2 cellular contexts compared by ENCODE assay signal in the genomic region with DNA sequence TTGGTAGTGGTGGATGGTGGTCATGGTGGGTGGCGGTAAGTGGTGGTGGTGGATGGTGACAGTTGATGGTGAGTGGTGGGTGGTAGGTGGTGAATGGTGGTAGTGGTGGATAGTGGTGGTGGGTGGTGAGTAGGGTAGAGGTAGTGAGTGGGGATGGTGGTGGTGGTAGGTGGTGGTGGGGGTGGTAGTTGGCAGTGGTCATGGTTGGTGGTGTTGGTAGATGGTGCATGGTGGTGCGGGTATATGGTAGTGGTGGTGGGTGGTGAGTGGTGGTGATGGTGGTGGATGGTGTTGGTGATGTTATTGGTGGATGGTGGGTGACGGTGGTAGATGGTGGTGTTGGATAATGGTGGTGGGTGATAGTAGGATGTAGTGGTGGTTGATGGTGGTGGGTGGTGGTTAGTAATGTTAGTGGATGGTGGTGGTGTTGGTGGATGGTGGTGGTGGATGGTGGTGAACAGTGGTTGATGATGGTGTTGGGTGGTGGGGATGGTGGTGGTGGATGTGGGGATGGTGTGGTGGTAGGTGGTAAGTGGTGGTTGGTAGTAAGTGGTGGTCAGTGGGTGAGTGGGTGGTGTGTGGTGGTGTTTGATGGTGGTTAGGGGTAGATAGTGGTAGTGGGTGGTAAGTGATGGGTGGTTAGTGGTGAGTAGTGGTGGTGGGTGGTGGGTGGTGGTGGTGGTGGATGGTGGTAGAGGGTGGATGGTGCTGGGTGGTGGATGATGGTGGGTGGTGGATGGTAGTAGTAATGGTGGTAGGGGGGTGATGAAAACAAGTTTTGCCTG.
TF ChIP-seq lines count a peak whose summit lies in the region.

No MANE protein-coding gene starts in this region.

TF ChIP-seq in HEK293, 187 proteins besides CTCF, POLR2A, EP300 and RAD21:
- TF ChIP-seq, protein P1, sequence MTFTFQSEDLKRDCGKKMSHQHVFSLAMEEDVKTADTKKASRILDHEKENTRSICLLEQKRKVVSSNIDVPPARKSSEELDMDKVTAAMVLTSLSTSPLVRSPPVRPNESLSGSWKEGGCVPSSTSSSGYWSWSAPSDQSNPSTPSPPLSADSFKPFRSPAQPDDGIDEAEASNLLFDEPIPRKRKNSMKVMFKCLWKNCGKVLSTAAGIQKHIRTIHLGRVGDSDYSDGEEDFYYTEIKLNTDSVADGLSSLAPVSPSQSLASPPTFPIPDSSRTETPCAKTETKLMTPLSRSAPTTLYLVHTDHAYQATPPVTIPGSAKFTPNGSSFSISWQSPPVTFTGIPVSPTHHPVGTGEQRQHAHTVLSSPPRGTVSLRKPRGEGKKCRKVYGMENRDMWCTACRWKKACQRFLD (tag by site-specific recombination; IDR thresholded peaks at IDR 0.05) = no peak
- TF ChIP-seq ZNF140 (tag by site-specific recombination; IDR thresholded peaks at IDR 0.05) = no peak
- TF ChIP-seq ZNF175 (tag by site-specific recombination; IDR thresholded peaks at IDR 0.05) = no peak
- TF ChIP-seq, protein P2, sequence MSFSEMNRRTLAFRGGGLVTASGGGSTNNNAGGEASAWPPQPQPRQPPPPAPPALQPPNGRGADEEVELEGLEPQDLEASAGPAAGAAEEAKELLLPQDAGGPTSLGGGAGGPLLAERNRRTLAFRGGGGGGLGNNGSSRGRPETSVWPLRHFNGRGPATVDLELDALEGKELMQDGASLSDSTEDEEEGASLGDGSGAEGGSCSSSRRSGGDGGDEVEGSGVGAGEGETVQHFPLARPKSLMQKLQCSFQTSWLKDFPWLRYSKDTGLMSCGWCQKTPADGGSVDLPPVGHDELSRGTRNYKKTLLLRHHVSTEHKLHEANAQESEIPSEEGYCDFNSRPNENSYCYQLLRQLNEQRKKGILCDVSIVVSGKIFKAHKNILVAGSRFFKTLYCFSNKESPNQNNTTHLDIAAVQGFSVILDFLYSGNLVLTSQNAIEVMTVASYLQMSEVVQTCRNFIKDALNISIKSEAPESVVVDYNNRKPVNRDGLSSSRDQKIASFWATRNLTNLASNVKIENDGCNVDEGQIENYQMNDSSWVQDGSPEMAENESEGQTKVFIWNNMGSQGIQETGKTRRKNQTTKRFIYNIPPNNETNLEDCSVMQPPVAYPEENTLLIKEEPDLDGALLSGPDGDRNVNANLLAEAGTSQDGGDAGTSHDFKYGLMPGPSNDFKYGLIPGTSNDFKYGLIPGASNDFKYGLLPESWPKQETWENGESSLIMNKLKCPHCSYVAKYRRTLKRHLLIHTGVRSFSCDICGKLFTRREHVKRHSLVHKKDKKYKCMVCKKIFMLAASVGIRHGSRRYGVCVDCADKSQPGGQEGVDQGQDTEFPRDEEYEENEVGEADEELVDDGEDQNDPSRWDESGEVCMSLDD (tag by site-specific recombination; IDR thresholded peaks at IDR 0.05) = no peak
- TF ChIP-seq KLF10 (tag by site-specific recombination; IDR thresholded peaks at IDR 0.05) = no peak
- TF ChIP-seq ZNF311 (tag by site-specific recombination; IDR thresholded peaks at IDR 0.05; ENCODE audit: borderline replicate concordance) = no peak
- TF ChIP-seq ZFHX2 (tag by site-specific recombination; conservative IDR thresholded peaks at IDR 0.05) = peak; percentile 58
- TF ChIP-seq SP2 (tag by site-specific recombination; IDR thresholded peaks at IDR 0.05) = no peak
- no peak for TF ChIP-seq KLF16 (tag by site-specific recombination; IDR thresholded peaks at IDR 0.05)
- TF ChIP-seq ZNF169 (tag by site-specific recombination; IDR thresholded peaks at IDR 0.05) = no peak
- TF ChIP-seq ZNF121 (tag by site-specific recombination; IDR thresholded peaks at IDR 0.05) = no peak
- TF ChIP-seq EGR2 (tag by site-specific recombination; IDR thresholded peaks at IDR 0.05; ENCODE audit: low read depth) = peak; percentile 84

TF ChIP-seq in H1, 55 proteins besides CTCF, POLR2A, EP300 and RAD21:
- TF ChIP-seq RBBP5 (IDR thresholded peaks at IDR 0.05; ENCODE audit: borderline replicate concordance, low read depth, low read length) (no peak), TEAD4 (IDR thresholded peaks at IDR 0.05; ENCODE audit: low read depth, low read length) (no peak), TAF7 (optimal IDR thresholded peaks at IDR 0.05; ENCODE audit: borderline replicate concordance, low read depth, low read length) (no peak), FOSL1 (IDR thresholded peaks at IDR 0.05; ENCODE audit: insufficient read depth, low read depth, low read length) (no peak), CREB1 (IDR thresholded peaks at IDR 0.05) (no peak), KDM4A (IDR thresholded peaks at IDR 0.05; ENCODE audit: low read depth, low read length, severe bottlenecking) (no peak), KDM5A (IDR thresholded peaks at IDR 0.05; ENCODE audit: low read length) (no peak)
